In genomic region chr7:151243411-151244155, GRCh38 we compare ENCODE assay signal across 7 cellular contexts. TPM values are rescaled to one million over a fixed set of nuclear protein-coding genes. Genes with fewer than 3 reads are reported as not detected.
DNase-seq lines count a peak whose midpoint lies in the region; TF ChIP-seq lines count a peak whose summit lies in the region.
"Had no signal": no experiment of that assay in that cellular context is flagged by ENCODE, and none has a peak within 500 bp of the region (broad histone marks: within the 10 kb centered on the region; RNA-seq: fewer than 3 reads in every experiment).

No MANE protein-coding gene starts in this region.

- TF ChIP-seq CTCF in CD14-positive monocyte (IDR thresholded peaks at IDR 0.05) = no peak
- TF ChIP-seq CTCF in chondrocyte (IDR thresholded peaks at IDR 0.05) = no peak
- TF ChIP-seq CTCF in nephron progenitor cell (IDR thresholded peaks at IDR 0.05) = no peak

- H3K27ac Mint-ChIP-seq in CD14-positive monocyte (peak overlapping the region in 4 of 7 donors; percentile 52 to 68 (median 66)), chondrocyte (ENCODE audit: unreplicated experiment) (peak overlapping the region; percentile 66), nephron progenitor cell (no peak overlapping the region)

- H3K4me1 Mint-ChIP-seq in CD14-positive monocyte = peaks cover 50% of the 10 kb centered on the region
- peaks cover 46% of the 10 kb centered on the region for H3K4me1 Mint-ChIP-seq in chondrocyte (ENCODE audit: low read depth)
- H3K4me1 Mint-ChIP-seq in nephron progenitor cell = peaks cover 53% of the 10 kb centered on the region

- peak overlapping the region; percentile 27 for H3K4me3 ChIP-seq in Jurkat, Clone E6-1 (ENCODE audit: low read length)

- peaks cover 38 to 62% (median 55%) of the 10 kb centered on the region in 3 donors for H3K27me3 Mint-ChIP-seq in CD14-positive monocyte (ENCODE audit: low read depth in 3 of 3)
- no peaks in the 10 kb centered on the region for H3K27me3 Mint-ChIP-seq in chondrocyte (ENCODE audit: low read depth)
- H3K27me3 Mint-ChIP-seq in nephron progenitor cell (ENCODE audit: low read depth, poor library complexity) = peaks cover 14% of the 10 kb centered on the region

- H3K9me3 Mint-ChIP-seq in CD14-positive monocyte = peaks cover 0 to 16% (median 6%) of the 10 kb centered on the region in 7 donors
- H3K9me3 Mint-ChIP-seq in chondrocyte (ENCODE audit: low read depth) = no peaks in the 10 kb centered on the region
- no peaks in the 10 kb centered on the region for H3K9me3 Mint-ChIP-seq in nephron progenitor cell

- DNase-seq in CD14-positive monocyte (ENCODE audit: low spot score) = no peak
- peak; percentile 78 for DNase-seq in Jurkat, Clone E6-1 (ENCODE audit: low read depth, low spot score)
- DNase-seq in chondrocyte (ENCODE audit: low spot score) = no peak
- DNase-seq in SKM-1 (lab: John Stamatoyannopoulos, UW; ENCODE audit: unreplicated experiment) = no peak
- no peak for DNase-seq in NCI-H1930 (lab: John Stamatoyannopoulos, UW)
- DNase-seq in nephron progenitor cell = no peak
- DNase-seq: left lung had no signal

- H3K36me3 Mint-ChIP-seq in CD14-positive monocyte (peaks cover 42 to 55% of the 10 kb centered on the region in 2 donors), chondrocyte (ENCODE audit: low read depth) (peaks cover 23% of the 10 kb centered on the region), nephron progenitor cell (ENCODE audit: low read depth) (peaks cover 4% of the 10 kb centered on the region)

- intact Hi-C loops in CD14-positive monocyte (cut with micrococcal nuclease) = loop anchor here in 1 of 2 donors (2.0 kb wide), 1 partner anchor 17 kb away; the partner anchor contains the start of gene ABCF2

- peak overlapping the region; percentile 69 to 90 for H3K4me3 Mint-ChIP-seq in CD14-positive monocyte
- no peak overlapping the region for H3K4me3 Mint-ChIP-seq in chondrocyte (ENCODE audit: unreplicated experiment)
- H3K4me3 Mint-ChIP-seq in nephron progenitor cell = no peak overlapping the region

RNA-seq across cellular contexts. Expression of gene SMARCD3, which starts 4.9 kb away (rescaled TPM):
- 100 to 1,000 TPM; 104 to 112 TPM for polyA plus RNA-seq in CD14-positive monocyte
- 65.7 TPM for polyA plus RNA-seq in Jurkat, Clone E6-1 (2012; ENCODE audit: insufficient read depth, insufficient read length)
- total RNA-seq in chondrocyte = 105 to 125 TPM (median 120 TPM) in 3 replicates

RNA-seq across cellular contexts. Expression of gene CHPF2, which starts 11.3 kb away (rescaled TPM):
- 10 to 100 TPM; 34.4 to 36.0 TPM for polyA plus RNA-seq in CD14-positive monocyte
- polyA plus RNA-seq in Jurkat, Clone E6-1 (2012; ENCODE audit: insufficient read depth, insufficient read length) = 15.8 TPM
- total RNA-seq in chondrocyte = 98.3 to 135 TPM (median 101 TPM) in 3 replicates

RNA-seq across cellular contexts. Expression of gene ABCF2, which starts 16.6 kb away (rescaled TPM):
- 10 to 100 TPM; 18.0 to 22.0 TPM for polyA plus RNA-seq in CD14-positive monocyte
- 55.4 TPM for polyA plus RNA-seq in Jurkat, Clone E6-1 (2012; ENCODE audit: insufficient read depth, insufficient read length)
- total RNA-seq in chondrocyte = 35.8 to 42.2 TPM (median 37.7 TPM) in 3 replicates

RNA-seq across cellular contexts. Expression of gene H2BK1, which starts 33.3 kb away (rescaled TPM):
- polyA plus RNA-seq in CD14-positive monocyte = not detected
- not detected for polyA plus RNA-seq in Jurkat, Clone E6-1 (2012; ENCODE audit: insufficient read depth, insufficient read length)
- not detected in 3 replicates for total RNA-seq in chondrocyte
- total RNA-seq: left lung had no signal

RNA-seq across cellular contexts. Expression of gene ASB10, which starts 56.5 kb away (rescaled TPM):
- polyA plus RNA-seq in CD14-positive monocyte = not detected
- not detected for polyA plus RNA-seq in Jurkat, Clone E6-1 (2012; ENCODE audit: insufficient read depth, insufficient read length)
- not detected in 3 replicates for total RNA-seq in chondrocyte
- total RNA-seq: left lung had no signal

Comparison
In these comparisons a context has a peak if more than half of its experiments do, and no peak if none do; other contexts are left out.
1. H3K4me3 Mint-ChIP-seq: peak in CD14-positive monocyte (2 of 2); none in chondrocyte (single experiment) and nephron progenitor cell (single experiment).